ENCODE assay signal across 1 cellular context in genomic region chr1:11062965-11063401, GRCh38.
TF ChIP-seq lines count a peak whose summit lies in the region.

No MANE protein-coding gene starts in this region.

TF ChIP-seq in HEK293, 187 proteins besides CTCF, POLR2A, EP300 and RAD21 (continued from another document):
- TF ChIP-seq OSR2 (tag by site-specific recombination; IDR thresholded peaks at IDR 0.05), result 0 out of 2 replicates have a peak, but pooled peaks have one; percentile 23
- TF ChIP-seq ZNF184 (tag by site-specific recombination; IDR thresholded peaks at IDR 0.05), result no peak
- TF ChIP-seq GLIS2 (tag by site-specific recombination; IDR thresholded peaks at IDR 0.05), result no peak
- TF ChIP-seq YY2 (tag by site-specific recombination; IDR thresholded peaks at IDR 0.05), result no peak
- no peak for TF ChIP-seq TSHZ1 (tag by site-specific recombination; IDR thresholded peaks at IDR 0.05; ENCODE audit: borderline replicate concordance)
- peak; percentile 81; the same call in 1 of the 2 replicates for TF ChIP-seq PRDM1 (tag by site-specific recombination; IDR thresholded peaks at IDR 0.05)
- TF ChIP-seq ZNF600 (tag by site-specific recombination; IDR thresholded peaks at IDR 0.05), result peak; percentile 53; the same call in 1 of the 2 replicates
- TF ChIP-seq HOXA7 (CRISPR knock-in tag; IDR thresholded peaks at IDR 0.05; ENCODE audit: borderline replicate concordance), result no peak
- TF ChIP-seq KLF9 (tag by site-specific recombination; IDR thresholded peaks at IDR 0.05; ENCODE audit: low read depth), result no peak
- no peak; the same call in 1 of the 2 replicates for TF ChIP-seq ZXDB (tag by site-specific recombination; IDR thresholded peaks at IDR 0.05)
- TF ChIP-seq ZNF660 (tag by site-specific recombination; IDR thresholded peaks at IDR 0.05), result no peak
- no peak for TF ChIP-seq ZNF157 (tag by site-specific recombination; IDR thresholded peaks at IDR 0.05)
